8 cellular contexts compared by ENCODE assay signal in the genomic region with DNA sequence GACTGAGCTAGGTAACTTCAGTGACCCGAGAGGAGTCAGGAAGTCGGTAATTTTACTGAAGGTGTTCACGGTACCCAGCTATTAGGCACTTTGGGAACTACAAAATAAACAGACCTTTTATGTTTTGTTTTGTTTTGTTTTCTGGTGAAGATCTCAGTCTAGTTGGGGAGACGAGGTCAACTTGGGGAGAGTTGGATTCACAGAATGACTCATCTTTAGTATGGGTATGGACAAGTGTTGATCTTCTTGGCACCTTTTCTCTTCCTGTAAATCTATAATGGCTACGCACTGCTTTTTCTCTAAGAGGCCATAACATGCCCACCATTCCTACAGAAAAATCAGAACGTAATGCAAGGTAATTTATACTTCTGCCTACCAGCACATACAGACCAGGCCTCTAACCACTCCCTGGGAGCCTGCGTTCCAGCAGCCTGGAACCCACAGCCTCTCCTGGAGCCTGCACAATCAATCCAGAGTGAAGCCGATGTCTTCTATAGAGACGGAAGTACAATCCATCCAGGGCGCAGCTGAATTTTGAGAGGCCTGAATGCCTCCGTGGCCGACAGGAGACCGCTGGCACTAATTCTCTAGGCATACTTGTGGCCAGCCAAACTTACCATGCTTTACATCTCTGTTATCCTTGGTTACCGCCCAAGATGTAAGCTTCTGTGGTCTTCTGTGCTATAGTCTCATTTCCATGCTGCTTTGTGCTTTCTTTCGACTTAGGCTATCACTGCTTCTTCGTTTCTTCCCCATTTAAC. TPM values are rescaled to one million over a fixed set of nuclear protein-coding genes. Genes with fewer than 3 reads are reported as not detected.
A peak's percentile ranks its signal among the peaks of the same experiment; 100 is the strongest.
DNase-seq lines count a peak whose midpoint lies in the region; ATAC-seq, FAIRE-seq and TF ChIP-seq lines count a peak whose summit lies in the region.

No MANE protein-coding gene starts in this region.

- no peak for TF ChIP-seq POLR2A in breast epithelium (IDR thresholded peaks at IDR 0.05)

- H3K79me2 ChIP-seq in OCI-LY1 (ENCODE audit: insufficient read depth, low read length): peaks cover 50% of the 10 kb centered on the region

- H3K27ac Mint-ChIP-seq in stimulated activated naive CD8-positive, alpha-beta T cell treated with anti-CD3 and anti-CD28 coated beads, Interleukin-15, Interleukin-2, amounts not matched to agents 100 ng/mL and 50 ng/mL, for 24 hours: peak overlapping the region; percentile 97

- H2AFZ ChIP-seq in OCI-LY1 (ENCODE audit: low read length): peak overlapping the region; percentile 52; the same call in 1 of the 2 replicates

- H3K4me2 ChIP-seq in OCI-LY1 (ENCODE audit: low read length): peak overlapping the region; percentile 91

- no peaks in the 10 kb centered on the region for H3K27me3 Mint-ChIP-seq in stimulated activated naive CD8-positive, alpha-beta T cell treated with anti-CD3 and anti-CD28 coated beads, Interleukin-15, Interleukin-2, amounts not matched to agents 100 ng/mL and 50 ng/mL, for 24 hours

- H3K27me3 ChIP-seq in OCI-LY1 (ENCODE audit: insufficient read depth, low read length) (no peaks in the 10 kb centered on the region), breast epithelium (no peaks in the 10 kb centered on the region)

- peak overlapping the region; percentile 99 for H3K4me3 Mint-ChIP-seq in stimulated activated naive CD8-positive, alpha-beta T cell treated with anti-CD3 and anti-CD28 coated beads, Interleukin-15, Interleukin-2, amounts not matched to agents 100 ng/mL and 50 ng/mL, for 24 hours

- H3K4me3 ChIP-seq in OCI-LY1 (ENCODE audit: low read depth, low read length, poor library complexity, severe bottlenecking) (peak overlapping the region; percentile 95), breast epithelium (peak overlapping the region; percentile 62 to 77 (median 75))

- intact Hi-C loops in breast epithelium (cut with DNase I; ENCODE audit: low total_unique reads): no loop called here

- TF ChIP-seq CTCF in OCI-LY1 (IDR thresholded peaks at IDR 0.05; ENCODE audit: low read length) (no peak), breast epithelium (IDR thresholded peaks at IDR 0.05) (no peak)

- H4K20me1 ChIP-seq in OCI-LY1 (ENCODE audit: insufficient read depth, low read length): no peaks in the 10 kb centered on the region

- H3K4me1 Mint-ChIP-seq in stimulated activated naive CD8-positive, alpha-beta T cell treated with anti-CD3 and anti-CD28 coated beads, Interleukin-15, Interleukin-2, amounts not matched to agents 100 ng/mL and 50 ng/mL, for 24 hours (ENCODE audit: low read depth): peaks cover 63% of the 10 kb centered on the region

- H3K36me3 ChIP-seq in OCI-LY1 (ENCODE audit: insufficient read depth, low read length): peaks cover 10% of the 10 kb centered on the region; the same call in 1 of the 2 replicates
- peaks cover 4% of the 10 kb centered on the region for H3K36me3 ChIP-seq in breast epithelium

- ATAC-seq in HG02610 (IDR thresholded peaks at IDR 0.05; ENCODE audit: unreplicated experiment): peak; percentile 25

- peaks cover 29% of the 10 kb centered on the region for H3K36me3 Mint-ChIP-seq in stimulated activated naive CD8-positive, alpha-beta T cell treated with anti-CD3 and anti-CD28 coated beads, Interleukin-15, Interleukin-2, amounts not matched to agents 100 ng/mL and 50 ng/mL, for 24 hours (ENCODE audit: low read depth)

- peak overlapping the region; percentile 80 for H3K9ac ChIP-seq in OCI-LY1 (ENCODE audit: low read length)

- no peaks in the 10 kb centered on the region for H3K9me3 Mint-ChIP-seq in stimulated activated naive CD8-positive, alpha-beta T cell treated with anti-CD3 and anti-CD28 coated beads, Interleukin-15, Interleukin-2, amounts not matched to agents 100 ng/mL and 50 ng/mL, for 24 hours

- H3K4me1 ChIP-seq in OCI-LY1 (ENCODE audit: insufficient read depth, low read length, severe bottlenecking): peaks cover 52% of the 10 kb centered on the region
- H3K4me1 ChIP-seq in breast epithelium: peaks cover 0 to 8% of the 10 kb centered on the region in 2 donors

- H3K27ac ChIP-seq in OCI-LY1 (ENCODE audit: low read depth, low read length, poor library complexity, severe bottlenecking): peak overlapping the region; percentile 75
- peak overlapping the region; percentile 89 to 92 for H3K27ac ChIP-seq in breast epithelium

- H3K9me3 ChIP-seq in OCI-LY1 (ENCODE audit: low read length) (no peaks in the 10 kb centered on the region), breast epithelium (no peaks in the 10 kb centered on the region)

- H3F3A ChIP-seq in OCI-LY1 (ENCODE audit: insufficient read depth, low read length): no peaks in the 10 kb centered on the region

- DNase-seq in NCI-H82 (lab: John Stamatoyannopoulos, UW): peak; percentile 49
- DNase-seq in NCI-H82 treated with DMSO at 0.1 percent for 48 hours (lab: John Stamatoyannopoulos, UW; ENCODE audit: unreplicated experiment): no peak
- DNase-seq in breast epithelium (ENCODE audit: low spot score in 2 of 2): no peak
- no peak for DNase-seq in NCI-H446 (lab: John Stamatoyannopoulos, UW)

- peak; percentile 5 for FAIRE-seq in islet of Langerhans (lab: Jason Lieb, UNC)

- no peaks in the 10 kb centered on the region for H3K9me2 ChIP-seq in OCI-LY1 (ENCODE audit: low read depth, low read length)

RNA-seq across cellular contexts. Expression of a gene that starts 0.7 kb away (rescaled TPM):
- total RNA-seq in breast epithelium: 10 to 100 TPM; 52.0 to 90.6 (median 62.3) TPM

RNA-seq across cellular contexts. Expression of a gene that starts 0.8 kb away (rescaled TPM):
- total RNA-seq in breast epithelium: 10 to 100 TPM; 28.0 to 34.9 (median 31.8) TPM
